19 cellular contexts compared by ENCODE assay signal in the genomic region with DNA sequence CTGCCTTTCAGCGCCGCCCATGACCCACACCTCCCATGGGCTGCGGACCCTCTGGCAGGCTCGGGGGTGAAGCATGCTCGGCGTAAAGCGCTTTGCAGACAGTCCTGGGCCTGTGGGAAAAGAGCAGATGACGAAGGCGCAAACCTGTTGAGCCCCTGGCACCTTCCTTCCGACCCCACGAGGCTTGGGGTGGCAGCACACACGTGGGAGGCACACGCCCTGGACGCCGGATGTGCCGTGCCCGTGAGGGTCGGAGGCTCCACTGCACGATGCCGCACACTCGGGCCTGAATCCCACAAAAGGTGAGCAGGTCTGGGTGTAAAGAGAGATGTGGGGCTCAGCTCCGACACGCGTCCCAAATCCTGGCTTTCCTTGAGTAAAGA.
"Had no signal": no experiment of that assay in that cellular context is flagged by ENCODE, and none has a peak within 500 bp of the region (broad histone marks: within the 10 kb centered on the region; RNA-seq: fewer than 3 reads in every experiment).

No MANE protein-coding gene starts in this region.

- H3K36me3 ChIP-seq: ovary, right lobe of liver, uterus had no signal

- H3K27ac ChIP-seq: esophagus squamous epithelium, gastroesophageal sphincter, ovary, right lobe of liver, tibial artery, upper lobe of left lung, uterus had no signal

- FAIRE-seq: endometrium had no signal

- ATAC-seq: gastroesophageal sphincter; mucosa of descending colon; naive thymus-derived CD8-positive, alpha-beta T cell; right lobe of liver; stimulated activated effector memory CD8-positive, alpha-beta T cell treated with anti-CD3 and anti-CD28 coated beads, Interleukin-12 subunit alpha, Interleukin-12 subunit beta, amount 100 ng/mL, for 72 hours; stimulated activated naive CD8-positive, alpha-beta T cell treated with anti-CD3 and anti-CD28 coated beads, Interleukin-15, Interleukin-2, amounts not matched to agents 100 U/mL and 50 U/mL, for 24 hours had no signal

- H3K4me1 ChIP-seq: esophagus squamous epithelium, right lobe of liver, tibial artery, upper lobe of left lung, uterus had no signal

- DNase-seq: effector memory CD4-positive, alpha-beta T cell; esophagus squamous epithelium; foreskin fibroblast; islet precursor cell; mammary epithelial cell; naive thymus-derived CD8-positive, alpha-beta T cell; nucleus accumbens; ovary; right lobe of liver; stimulated activated CD4-positive, alpha-beta T cell treated with anti-CD3 and anti-CD28 coated beads, Interleukin-4, amount 100 ng/mL, for 1 hour; stimulated activated CD8-positive, alpha-beta memory T cell treated with anti-CD3 and anti-CD28 coated beads, Interleukin-4, amount 100 ng/mL, for 48 hours; stimulated activated naive CD8-positive, alpha-beta T cell treated with anti-CD3 and anti-CD28 coated beads, Interleukin-15, Interleukin-2, amounts not matched to agents 100 U/mL and 50 U/mL, for 24 hours; tibial artery; uterus had no signal

- H3K4me3 ChIP-seq: esophagus squamous epithelium, gastroesophageal sphincter, mucosa of descending colon, ovary, right lobe of liver, tibial artery, upper lobe of left lung, uterus had no signal

- H3K9me3 ChIP-seq: esophagus squamous epithelium, gastroesophageal sphincter, mucosa of descending colon, ovary, right lobe of liver, tibial artery, upper lobe of left lung, uterus had no signal
